Comparison of ENCODE assay signal across 18 cellular contexts in genomic region chr5:95735436-95735835, GRCh38. TPM values are rescaled to one million over a fixed set of nuclear protein-coding genes. Genes with fewer than 3 reads are reported as not detected.
DNase-seq lines count a peak whose midpoint lies in the region; ATAC-seq and TF ChIP-seq lines count a peak whose summit lies in the region.
"Had no signal": no experiment of that assay in that cellular context is flagged by ENCODE, and none has a peak within 500 bp of the region (broad histone marks: within the 10 kb centered on the region; RNA-seq: fewer than 3 reads in every experiment).

No MANE protein-coding gene starts in this region.

- WGBS in testis, 2 donors, result 40% methylated on average over 2 of the region's 2 CpGs

- H3K27ac Mint-ChIP-seq in nephron, result peak overlapping the region; percentile 77 to 96 (median 80)
- H3K27ac Mint-ChIP-seq: activated CD8-positive, alpha-beta memory T cell treated with anti-CD3 and anti-CD28 coated beads, Interleukin-2, amount 10 ng/mL, durations not matched to agents 7 days and 5 days; activated naive CD8-positive, alpha-beta T cell treated with anti-CD3 and anti-CD28 coated beads for 36 hours; dendritic cell treated with granulocyte-macrophage colony-stimulating factor and Interleukin-4, amounts not matched to agents 40 ng/mL and 50 ng/mL, for 4 days had no signal

- DNase-seq in cardiac muscle cell (ENCODE audit: low read depth in 1 of 2, low spot score in 1 of 2), result no peak
- DNase-seq in cardiac septum (ENCODE audit: low spot score), result no peak
- no peak for DNase-seq in testis
- no peak for DNase-seq in hypothalamus (lab: John Stamatoyannopoulos, UW)
- DNase-seq: activated CD8-positive, alpha-beta memory T cell treated with anti-CD3 and anti-CD28 coated beads, Interleukin-2, amount 10 ng/mL, durations not matched to agents 7 days and 5 days; activated naive CD8-positive, alpha-beta T cell treated with anti-CD3 and anti-CD28 coated beads for 36 hours; Caco-2; naive thymus-derived CD4-positive, alpha-beta T cell; NCI-H2107; spleen had no signal

- no peak overlapping the region for H3K9ac ChIP-seq in endocrine pancreas (ENCODE audit: control insufficient read depth, insufficient read depth, low read length)

- H3K27me3 ChIP-seq in cardiac muscle cell (no peaks in the 10 kb centered on the region), endocrine pancreas (ENCODE audit: control insufficient read depth, insufficient read depth, low read length) (no peaks in the 10 kb centered on the region), testis (no peaks in the 10 kb centered on the region)

- TF ChIP-seq CTCF in cardiac muscle cell (IDR thresholded peaks at IDR 0.05; ENCODE audit: low read depth, low read length) (no peak), nephron (IDR thresholded peaks at IDR 0.05; ENCODE audit: unreplicated experiment in 3 of 3) (no peak), testis (IDR thresholded peaks at IDR 0.05) (no peak)

- H3K4me1 ChIP-seq in cardiac muscle cell (ENCODE audit: low read depth) (peaks cover 23% of the 10 kb centered on the region), endocrine pancreas (ENCODE audit: control insufficient read depth, insufficient read depth, low read length) (peaks cover 40% of the 10 kb centered on the region), testis (peaks cover 39% of the 10 kb centered on the region)

- ATAC-seq in GM21360 (IDR thresholded peaks at IDR 0.05; ENCODE audit: unreplicated experiment) (no peak), HG03520 (IDR thresholded peaks at IDR 0.05; ENCODE audit: unreplicated experiment) (no peak)
- ATAC-seq: activated CD8-positive, alpha-beta memory T cell treated with anti-CD3 and anti-CD28 coated beads, Interleukin-2, amount 10 ng/mL, durations not matched to agents 7 days and 5 days; HCT116; naive thymus-derived CD4-positive, alpha-beta T cell had no signal

- TF ChIP-seq POLR2A in testis (IDR thresholded peaks at IDR 0.05), result no peak

- H3K36me3 ChIP-seq in cardiac muscle cell (peaks cover 43% of the 10 kb centered on the region), endocrine pancreas (ENCODE audit: control insufficient read depth, insufficient read depth, low read length) (peaks cover 5% of the 10 kb centered on the region), testis (ENCODE audit: low read depth, missing control alignments) (no peaks in the 10 kb centered on the region)
- H3K36me3 ChIP-seq: thoracic aorta had no signal

- H3K4me3 Mint-ChIP-seq in nephron, result peak overlapping the region; percentile 41 to 98 (median 63)
- H3K4me3 Mint-ChIP-seq: activated CD8-positive, alpha-beta memory T cell treated with anti-CD3 and anti-CD28 coated beads, Interleukin-2, amount 10 ng/mL, durations not matched to agents 7 days and 5 days; activated naive CD8-positive, alpha-beta T cell treated with anti-CD3 and anti-CD28 coated beads for 36 hours; dendritic cell treated with granulocyte-macrophage colony-stimulating factor and Interleukin-4, amounts not matched to agents 40 ng/mL and 50 ng/mL, for 4 days; naive thymus-derived CD4-positive, alpha-beta T cell had no signal

- no peaks in the 10 kb centered on the region for H3K9me3 Mint-ChIP-seq in nephron
- H3K9me3 Mint-ChIP-seq: activated naive CD8-positive, alpha-beta T cell treated with anti-CD3 and anti-CD28 coated beads for 36 hours; dendritic cell treated with granulocyte-macrophage colony-stimulating factor and Interleukin-4, amounts not matched to agents 40 ng/mL and 50 ng/mL, for 4 days; naive thymus-derived CD4-positive, alpha-beta T cell had no signal

- H3K27ac ChIP-seq in cardiac muscle cell, result no peak overlapping the region
- H3K27ac ChIP-seq in testis, result peak overlapping the region; percentile 96 to 99

- H3K4me1 Mint-ChIP-seq in nephron, result peaks cover 61% of the 10 kb centered on the region

- H3K9me3 ChIP-seq in cardiac muscle cell (ENCODE audit: low read depth) (no peaks in the 10 kb centered on the region), endocrine pancreas (ENCODE audit: control insufficient read depth, low read length) (no peaks in the 10 kb centered on the region), testis (no peaks in the 10 kb centered on the region)
- H3K9me3 ChIP-seq: Caco-2, spleen, thoracic aorta had no signal

- no peaks in the 10 kb centered on the region for H3K27me3 Mint-ChIP-seq in nephron (ENCODE audit: low read depth)

- peak overlapping the region; percentile 96 for H3K4me3 ChIP-seq in cardiac muscle cell
- peak overlapping the region; percentile 99 for H3K4me3 ChIP-seq in endocrine pancreas (ENCODE audit: control insufficient read depth, insufficient read depth, low read length)
- H3K4me3 ChIP-seq in testis, result no peak overlapping the region
- H3K4me3 ChIP-seq: spleen had no signal

- intact Hi-C loops in cardiac septum (cut with DNase I), result no loop called here
- intact Hi-C loops in testis (cut with DNase I; ENCODE audit: low total_unique reads), result no loop called here

- H3K36me3 Mint-ChIP-seq in nephron (ENCODE audit: low read depth), result peaks cover 41% of the 10 kb centered on the region
- H3K36me3 Mint-ChIP-seq: activated CD8-positive, alpha-beta memory T cell treated with anti-CD3 and anti-CD28 coated beads, Interleukin-2, amount 10 ng/mL, durations not matched to agents 7 days and 5 days; activated naive CD8-positive, alpha-beta T cell treated with anti-CD3 and anti-CD28 coated beads for 36 hours had no signal

RNA-seq across cellular contexts. Expression of gene RHOBTB3, which starts 4.3 kb away (rescaled TPM):
- total RNA-seq in cardiac muscle cell (343 and 477 TPM in 2 replicates), cardiac septum (79.0 TPM), testis (100 to 1,000 TPM; 163 to 190 TPM)
- polyA plus RNA-seq in cardiac muscle cell (455 and 589 TPM in 2 replicates), testis (ENCODE audit: insufficient read depth, low read depth, low replicate concordance) (44.1 TPM)

RNA-seq across cellular contexts. Expression of gene SPATA9, which starts 52.6 kb away (rescaled TPM):
- total RNA-seq in cardiac muscle cell, result 0.45 and 1.0 TPM in 2 replicates
- 1.3 and 1.8 TPM in 2 replicates for polyA plus RNA-seq in cardiac muscle cell
- not detected for total RNA-seq in cardiac septum
- total RNA-seq in testis, result 10 to 100 TPM in 1 of 2 donors, 1 to 10 TPM in 1; 7.4 to 21.2 TPM
- polyA plus RNA-seq in testis (ENCODE audit: insufficient read depth, low read depth, low replicate concordance), result 36.9 TPM
- total RNA-seq: A673; activated CD8-positive, alpha-beta memory T cell treated with anti-CD3 and anti-CD28 coated beads, Interleukin-2, amount 10 ng/mL, durations not matched to agents 7 days and 5 days; activated naive CD8-positive, alpha-beta T cell treated with anti-CD3 and anti-CD28 coated beads for 36 hours had no signal
- polyA plus RNA-seq: naive thymus-derived CD4-positive, alpha-beta T cell had no signal

Comparison
In these comparisons a context has a peak if more than half of its experiments do, and no peak if none do; other contexts are left out.
1. H3K4me3 ChIP-seq: peak in cardiac muscle cell (single experiment) and endocrine pancreas (single experiment); none in testis (0 of 2).